ENCODE assay signal across 14 cellular contexts in the genomic region with DNA sequence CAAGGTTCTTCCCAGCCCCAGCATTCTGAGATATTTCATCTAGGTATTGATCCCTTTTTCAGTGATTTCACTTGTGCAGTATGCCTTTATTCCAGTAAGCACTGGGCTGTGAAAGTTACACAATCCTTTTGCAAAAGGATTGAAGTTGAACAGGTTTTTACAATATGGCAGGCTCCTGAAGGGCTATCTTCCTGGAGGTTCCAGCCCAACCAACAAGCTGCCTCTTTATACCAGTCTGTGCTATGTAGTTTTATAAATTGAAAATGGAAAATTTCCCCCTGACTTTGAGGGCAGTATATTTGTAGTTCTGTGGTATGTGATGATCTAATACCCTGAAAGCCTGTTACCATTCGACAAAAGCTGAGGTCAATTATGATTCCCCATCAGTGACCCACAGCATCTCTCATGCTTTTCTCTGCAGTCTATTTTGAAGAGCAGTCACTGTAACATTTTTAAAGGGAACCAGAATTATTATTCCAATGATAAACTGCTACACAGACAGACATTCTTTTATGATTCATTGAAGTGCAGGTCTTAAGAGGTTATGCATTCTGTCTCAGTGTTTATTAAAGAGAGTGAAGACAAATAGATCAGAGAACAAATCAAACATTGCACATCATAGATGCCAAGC. TPM values are rescaled to one million over a fixed set of nuclear protein-coding genes. Genes with fewer than 3 reads are reported as not detected.
A peak's percentile ranks its signal among the peaks of the same experiment; 100 is the strongest.
DNase-seq lines count a peak whose midpoint lies in the region; ATAC-seq and TF ChIP-seq lines count a peak whose summit lies in the region.
"Had no signal": no experiment of that assay in that cellular context is flagged by ENCODE, and none has a peak within 500 bp of the region (broad histone marks: within the 10 kb centered on the region; RNA-seq: fewer than 3 reads in every experiment).

No MANE protein-coding gene starts in this region.

- intact Hi-C loops in sciatic nerve (cut with DNase I) = no loop called here

- H3K4me3 ChIP-seq in adipocyte (ENCODE audit: low read length) (peak overlapping the region; percentile 8), hepatocyte (no peak overlapping the region), stomach smooth muscle (ENCODE audit: low read length in 2 of 2) (no peak overlapping the region)
- H3K4me3 ChIP-seq: spleen had no signal

- no peak overlapping the region for H2AFZ ChIP-seq in hepatocyte

- no peaks in the 10 kb centered on the region for H4K20me1 ChIP-seq in hepatocyte (ENCODE audit: insufficient read depth, poor library complexity, severe bottlenecking)

- H3K79me2 ChIP-seq in hepatocyte = no peaks in the 10 kb centered on the region

- ATAC-seq in HG03520 (IDR thresholded peaks at IDR 0.05; ENCODE audit: unreplicated experiment) (no peak), sciatic nerve (no peak), GM21786 (IDR thresholded peaks at IDR 0.05; ENCODE audit: unreplicated experiment) (no peak), GM21390 (IDR thresholded peaks at IDR 0.05; ENCODE audit: unreplicated experiment) (no peak)

- no peaks in the 10 kb centered on the region for H3K9me3 ChIP-seq in adipocyte (ENCODE audit: control insufficient read depth, low read length)
- H3K9me3 ChIP-seq in hepatocyte (ENCODE audit: low read depth) = no peaks in the 10 kb centered on the region
- no peaks in the 10 kb centered on the region for H3K9me3 ChIP-seq in stomach smooth muscle (ENCODE audit: control insufficient read depth in 2 of 2, low read length in 2 of 2)
- H3K9me3 ChIP-seq: spleen had no signal

- H3K4me1 ChIP-seq in adipocyte (ENCODE audit: control insufficient read depth, insufficient read depth, low read length) (peaks cover 61% of the 10 kb centered on the region), hepatocyte (ENCODE audit: insufficient read depth) (peaks cover 62% of the 10 kb centered on the region), stomach smooth muscle (ENCODE audit: control insufficient read depth, insufficient read depth, low read length) (peaks cover 36% of the 10 kb centered on the region)

- H3K27ac ChIP-seq in hepatocyte (peak overlapping the region; percentile 89), stomach smooth muscle (ENCODE audit: low read length) (peak overlapping the region; percentile 56)

- H3K36me3 ChIP-seq in adipocyte (ENCODE audit: control insufficient read depth, insufficient read depth, low read length, severe bottlenecking) (no peaks in the 10 kb centered on the region), hepatocyte (replicated peaks; ENCODE audit: insufficient read depth, low read depth) (no peaks in the 10 kb centered on the region), stomach smooth muscle (ENCODE audit: control insufficient read depth in 2 of 2, insufficient read depth in 2 of 2, low read length in 2 of 2) (no peaks in the 10 kb centered on the region)
- H3K36me3 ChIP-seq: spleen had no signal

- no peak for TF ChIP-seq CTCF in hepatocyte (IDR thresholded peaks at IDR 0.05; ENCODE audit: poor library complexity)

- no peak overlapping the region for H3K9ac ChIP-seq in adipocyte (ENCODE audit: low read length)
- peak overlapping the region in 1 of 2 donors; percentile 2 for H3K9ac ChIP-seq in stomach smooth muscle (ENCODE audit: low read length in 2 of 2)

- DNase-seq in HS-27A (ENCODE audit: low read depth) = peak; percentile 79
- DNase-seq in adipocyte (ENCODE audit: low read depth) = peak; percentile 70
- no peak for DNase-seq in hepatocyte (ENCODE audit: low spot score)
- DNase-seq in sciatic nerve (ENCODE audit: low spot score) = no peak
- DNase-seq: head of caudate nucleus; mesendoderm; NCI-H1092; spleen; stimulated activated CD8-positive, alpha-beta memory T cell treated with anti-CD3 and anti-CD28 coated beads, Interleukin-4, amount 100 ng/mL, for 48 hours had no signal

- H3K27me3 ChIP-seq in adipocyte (replicated peaks; ENCODE audit: control insufficient read depth, insufficient read depth, low read length) (no peaks in the 10 kb centered on the region), hepatocyte (no peaks in the 10 kb centered on the region), stomach smooth muscle (ENCODE audit: control insufficient read depth in 1 of 2, insufficient read depth in 2 of 2, low read length in 2 of 2) (no peaks in the 10 kb centered on the region)
- H3K27me3 ChIP-seq: spleen had no signal

- H3K9me2 ChIP-seq in hepatocyte (replicated peaks; ENCODE audit: insufficient read depth) = no peaks in the 10 kb centered on the region

- WGBS in hepatocyte (ENCODE audit: low lambda C conversion rate, missing lambda C conversion rate) = 35% methylated on average over 1 of the region's 1 CpG

- H3K4me2 ChIP-seq in hepatocyte = no peak overlapping the region

RNA-seq across cellular contexts. Expression of a gene that starts 14.0 kb away (rescaled TPM):
- total RNA-seq in hepatocyte (705 and 910 TPM in 2 replicates), sciatic nerve (751 TPM)
- 1,204 and 1,284 TPM in 2 replicates for polyA plus RNA-seq in hepatocyte

RNA-seq across cellular contexts. Expression of a gene that starts 35.2 kb away (rescaled TPM):
- total RNA-seq in hepatocyte (0.72 TPM in 1 of 2 replicates, not detected in the other), sciatic nerve (0.89 TPM)
- 0.19 TPM in 1 of 2 replicates, not detected in the other for polyA plus RNA-seq in hepatocyte
- polyA plus RNA-seq: H1 had no signal

Comparison
In these comparisons a context has a peak if more than half of its experiments do, and no peak if none do; other contexts are left out.
1. DNase-seq: peak in HS-27A (single experiment) and adipocyte (single experiment); none in hepatocyte (single experiment) and sciatic nerve (single experiment).